In the genomic region with DNA sequence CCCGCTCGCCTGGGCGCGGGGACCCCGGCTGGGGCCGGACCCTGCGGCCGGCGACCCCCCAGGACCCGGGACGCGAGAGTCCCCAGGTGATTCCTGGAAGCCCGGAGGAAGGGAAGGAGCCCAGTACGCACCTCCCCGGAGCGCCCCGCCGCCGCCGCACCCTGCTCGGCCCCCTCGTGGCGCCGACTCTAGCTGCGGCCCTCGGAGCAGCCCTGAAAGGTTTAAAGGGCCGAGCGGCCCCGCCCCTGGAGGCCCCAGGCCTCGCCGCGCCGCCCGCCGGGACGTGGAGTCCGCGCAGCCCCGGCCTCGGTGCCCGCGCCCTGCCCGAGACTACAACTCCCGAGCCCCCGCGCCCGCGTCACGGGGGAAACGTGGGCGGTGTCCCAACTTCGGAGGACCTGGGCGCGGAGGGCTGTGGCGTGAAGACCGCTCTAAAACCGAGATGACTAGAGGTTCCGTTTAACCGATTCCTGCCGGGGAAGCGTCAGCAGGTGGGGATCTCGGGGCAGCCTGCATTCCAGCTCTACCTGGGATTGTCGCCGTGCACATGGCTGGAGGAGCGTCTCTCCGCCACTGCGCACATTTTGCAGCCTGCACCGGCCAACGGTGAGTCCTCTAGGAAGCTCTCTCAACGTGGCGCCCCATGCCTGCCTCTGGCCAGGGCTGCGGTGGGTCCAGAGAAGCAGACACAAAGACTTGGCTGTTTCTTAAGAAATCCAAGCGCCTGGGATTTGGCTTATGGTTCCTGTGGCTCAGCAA, we compare ENCODE assay signal across 1 cellular context.
TF ChIP-seq lines count a peak whose summit lies in the region.

TSS of gene TMEM150A (minus strand) at position 223 of the 759 bp plus-strand sequence. CDS start 750 bp downstream, outside the sequence.

TF ChIP-seq in HepG2, 621 proteins besides CTCF, POLR2A, EP300 and RAD21 (continued from another document and continues in another):
- TF ChIP-seq TFDP1 (CRISPR knock-in tag; IDR thresholded peaks at IDR 0.05; ENCODE audit: borderline replicate concordance) (peak; percentile 90; the same call in 1 of the 2 replicates), ATF3 (CRISPR knock-in tag; IDR thresholded peaks at IDR 0.05) (0 out of 2 replicates have a peak, but pooled peaks have one; percentile 7), ZNF264 (CRISPR knock-in tag; IDR thresholded peaks at IDR 0.05) (no peak), NFKB2 (CRISPR knock-in tag; IDR thresholded peaks at IDR 0.05; ENCODE audit: borderline replicate concordance) (peak; percentile 13; the same call in 1 of the 2 replicates), KMT2B (CRISPR knock-in tag; IDR thresholded peaks at IDR 0.05) (0 out of 2 replicates have a peak, but pooled peaks have one; percentile 10), HNF4G (IDR thresholded peaks at IDR 0.05; ENCODE audit: borderline replicate concordance, low read depth, low read length) (peak; percentile 63; the same call in 1 of the 2 replicates), HNF4G (CRISPR knock-in tag; IDR thresholded peaks at IDR 0.05; ENCODE audit: borderline replicate concordance, low read depth) (peak; percentile 52; the same call in 1 of the 2 replicates), GMEB2 (CRISPR knock-in tag; IDR thresholded peaks at IDR 0.05; ENCODE audit: low read depth) (0 out of 2 replicates have a peak, but pooled peaks have one; percentile 49), SMARCC2 (IDR thresholded peaks at IDR 0.05) (no peak), ZNF563 (CRISPR knock-in tag; IDR thresholded peaks at IDR 0.05) (peak; percentile 56; the same call in 1 of the 2 replicates), ZBTB20 (CRISPR knock-in tag; IDR thresholded peaks at IDR 0.05; ENCODE audit: borderline replicate concordance, low read depth) (no peak), ZNF335 (CRISPR knock-in tag; IDR thresholded peaks at IDR 0.05) (0 out of 2 replicates have a peak, but pooled peaks have one; percentile 71), TBX3 (IDR thresholded peaks at IDR 0.05; ENCODE audit: borderline replicate concordance) (no peak), KLF6 (CRISPR knock-in tag; IDR thresholded peaks at IDR 0.05) (peak; percentile 14; the same call in 1 of the 2 replicates), KDM5A (IDR thresholded peaks at IDR 0.05; ENCODE audit: borderline replicate concordance, low read length) (peak; percentile 39), RBM39 (IDR thresholded peaks at IDR 0.05; ENCODE audit: low read depth, low read length, poor library complexity, severe bottlenecking) (peak; percentile 89), ZSCAN25 (CRISPR knock-in tag; IDR thresholded peaks at IDR 0.05) (0 out of 2 replicates have a peak, but pooled peaks have one; percentile 21), RBFOX2 (IDR thresholded peaks at IDR 0.05; ENCODE audit: low read depth, low read length) (peak; percentile 98), AFF4 (CRISPR knock-in tag; IDR thresholded peaks at IDR 0.05) (no peak), DNMT1 (CRISPR knock-in tag; IDR thresholded peaks at IDR 0.05) (peak; percentile 41; the same call in 1 of the 2 replicates), PHF5A (CRISPR knock-in tag; IDR thresholded peaks at IDR 0.05; ENCODE audit: low read depth, unreplicated experiment) (no peak), ZNF788 (CRISPR knock-in tag; IDR thresholded peaks at IDR 0.05; ENCODE audit: borderline replicate concordance) (no peak; the same call in 1 of the 2 replicates), KDM5B (CRISPR knock-in tag; IDR thresholded peaks at IDR 0.05; ENCODE audit: borderline replicate concordance) (peak; percentile 89), ZNF687 (CRISPR knock-in tag; IDR thresholded peaks at IDR 0.05) (peak; percentile 80)
- TF ChIP-seq, protein P1, sequence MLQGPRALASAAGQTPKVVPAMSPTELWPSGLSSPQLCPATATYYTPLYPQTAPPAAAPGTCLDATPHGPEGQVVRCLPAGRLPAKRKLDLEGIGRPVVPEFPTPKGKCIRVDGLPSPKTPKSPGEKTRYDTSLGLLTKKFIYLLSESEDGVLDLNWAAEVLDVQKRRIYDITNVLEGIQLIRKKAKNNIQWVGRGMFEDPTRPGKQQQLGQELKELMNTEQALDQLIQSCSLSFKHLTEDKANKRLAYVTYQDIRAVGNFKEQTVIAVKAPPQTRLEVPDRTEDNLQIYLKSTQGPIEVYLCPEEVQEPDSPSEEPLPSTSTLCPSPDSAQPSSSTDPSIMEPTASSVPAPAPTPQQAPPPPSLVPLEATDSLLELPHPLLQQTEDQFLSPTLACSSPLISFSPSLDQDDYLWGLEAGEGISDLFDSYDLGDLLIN (CRISPR knock-in tag; IDR thresholded peaks at IDR 0.05; ENCODE audit: borderline replicate concordance) = peak; percentile 56; the same call in 1 of the 2 replicates
- TF ChIP-seq, protein P2, sequence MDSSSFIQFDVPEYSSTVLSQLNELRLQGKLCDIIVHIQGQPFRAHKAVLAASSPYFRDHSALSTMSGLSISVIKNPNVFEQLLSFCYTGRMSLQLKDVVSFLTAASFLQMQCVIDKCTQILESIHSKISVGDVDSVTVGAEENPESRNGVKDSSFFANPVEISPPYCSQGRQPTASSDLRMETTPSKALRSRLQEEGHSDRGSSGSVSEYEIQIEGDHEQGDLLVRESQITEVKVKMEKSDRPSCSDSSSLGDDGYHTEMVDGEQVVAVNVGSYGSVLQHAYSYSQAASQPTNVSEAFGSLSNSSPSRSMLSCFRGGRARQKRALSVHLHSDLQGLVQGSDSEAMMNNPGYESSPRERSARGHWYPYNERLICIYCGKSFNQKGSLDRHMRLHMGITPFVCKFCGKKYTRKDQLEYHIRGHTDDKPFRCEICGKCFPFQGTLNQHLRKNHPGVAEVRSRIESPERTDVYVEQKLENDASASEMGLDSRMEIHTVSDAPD (CRISPR knock-in tag; IDR thresholded peaks at IDR 0.05) = no peak
- TF ChIP-seq, protein P3, sequence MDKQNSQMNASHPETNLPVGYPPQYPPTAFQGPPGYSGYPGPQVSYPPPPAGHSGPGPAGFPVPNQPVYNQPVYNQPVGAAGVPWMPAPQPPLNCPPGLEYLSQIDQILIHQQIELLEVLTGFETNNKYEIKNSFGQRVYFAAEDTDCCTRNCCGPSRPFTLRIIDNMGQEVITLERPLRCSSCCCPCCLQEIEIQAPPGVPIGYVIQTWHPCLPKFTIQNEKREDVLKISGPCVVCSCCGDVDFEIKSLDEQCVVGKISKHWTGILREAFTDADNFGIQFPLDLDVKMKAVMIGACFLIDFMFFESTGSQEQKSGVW (CRISPR knock-in tag; IDR thresholded peaks at IDR 0.05; ENCODE audit: borderline replicate concordance) = no peak
- TF ChIP-seq, protein P4, sequence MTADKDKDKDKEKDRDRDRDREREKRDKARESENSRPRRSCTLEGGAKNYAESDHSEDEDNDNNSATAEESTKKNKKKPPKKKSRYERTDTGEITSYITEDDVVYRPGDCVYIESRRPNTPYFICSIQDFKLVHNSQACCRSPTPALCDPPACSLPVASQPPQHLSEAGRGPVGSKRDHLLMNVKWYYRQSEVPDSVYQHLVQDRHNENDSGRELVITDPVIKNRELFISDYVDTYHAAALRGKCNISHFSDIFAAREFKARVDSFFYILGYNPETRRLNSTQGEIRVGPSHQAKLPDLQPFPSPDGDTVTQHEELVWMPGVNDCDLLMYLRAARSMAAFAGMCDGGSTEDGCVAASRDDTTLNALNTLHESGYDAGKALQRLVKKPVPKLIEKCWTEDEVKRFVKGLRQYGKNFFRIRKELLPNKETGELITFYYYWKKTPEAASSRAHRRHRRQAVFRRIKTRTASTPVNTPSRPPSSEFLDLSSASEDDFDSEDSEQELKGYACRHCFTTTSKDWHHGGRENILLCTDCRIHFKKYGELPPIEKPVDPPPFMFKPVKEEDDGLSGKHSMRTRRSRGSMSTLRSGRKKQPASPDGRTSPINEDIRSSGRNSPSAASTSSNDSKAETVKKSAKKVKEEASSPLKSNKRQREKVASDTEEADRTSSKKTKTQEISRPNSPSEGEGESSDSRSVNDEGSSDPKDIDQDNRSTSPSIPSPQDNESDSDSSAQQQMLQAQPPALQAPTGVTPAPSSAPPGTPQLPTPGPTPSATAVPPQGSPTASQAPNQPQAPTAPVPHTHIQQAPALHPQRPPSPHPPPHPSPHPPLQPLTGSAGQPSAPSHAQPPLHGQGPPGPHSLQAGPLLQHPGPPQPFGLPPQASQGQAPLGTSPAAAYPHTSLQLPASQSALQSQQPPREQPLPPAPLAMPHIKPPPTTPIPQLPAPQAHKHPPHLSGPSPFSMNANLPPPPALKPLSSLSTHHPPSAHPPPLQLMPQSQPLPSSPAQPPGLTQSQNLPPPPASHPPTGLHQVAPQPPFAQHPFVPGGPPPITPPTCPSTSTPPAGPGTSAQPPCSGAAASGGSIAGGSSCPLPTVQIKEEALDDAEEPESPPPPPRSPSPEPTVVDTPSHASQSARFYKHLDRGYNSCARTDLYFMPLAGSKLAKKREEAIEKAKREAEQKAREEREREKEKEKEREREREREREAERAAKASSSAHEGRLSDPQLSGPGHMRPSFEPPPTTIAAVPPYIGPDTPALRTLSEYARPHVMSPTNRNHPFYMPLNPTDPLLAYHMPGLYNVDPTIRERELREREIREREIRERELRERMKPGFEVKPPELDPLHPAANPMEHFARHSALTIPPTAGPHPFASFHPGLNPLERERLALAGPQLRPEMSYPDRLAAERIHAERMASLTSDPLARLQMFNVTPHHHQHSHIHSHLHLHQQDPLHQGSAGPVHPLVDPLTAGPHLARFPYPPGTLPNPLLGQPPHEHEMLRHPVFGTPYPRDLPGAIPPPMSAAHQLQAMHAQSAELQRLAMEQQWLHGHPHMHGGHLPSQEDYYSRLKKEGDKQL (CRISPR knock-in tag; IDR thresholded peaks at IDR 0.05; ENCODE audit: low read depth) = 0 out of 2 replicates have a peak, but pooled peaks have one; percentile 14
- TF ChIP-seq, protein P5, sequence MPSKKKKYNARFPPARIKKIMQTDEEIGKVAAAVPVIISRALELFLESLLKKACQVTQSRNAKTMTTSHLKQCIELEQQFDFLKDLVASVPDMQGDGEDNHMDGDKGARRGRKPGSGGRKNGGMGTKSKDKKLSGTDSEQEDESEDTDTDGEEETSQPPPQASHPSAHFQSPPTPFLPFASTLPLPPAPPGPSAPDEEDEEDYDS (CRISPR knock-in tag; IDR thresholded peaks at IDR 0.05) = peak; percentile 95
